27 cellular contexts compared by ENCODE assay signal in the genomic region with DNA sequence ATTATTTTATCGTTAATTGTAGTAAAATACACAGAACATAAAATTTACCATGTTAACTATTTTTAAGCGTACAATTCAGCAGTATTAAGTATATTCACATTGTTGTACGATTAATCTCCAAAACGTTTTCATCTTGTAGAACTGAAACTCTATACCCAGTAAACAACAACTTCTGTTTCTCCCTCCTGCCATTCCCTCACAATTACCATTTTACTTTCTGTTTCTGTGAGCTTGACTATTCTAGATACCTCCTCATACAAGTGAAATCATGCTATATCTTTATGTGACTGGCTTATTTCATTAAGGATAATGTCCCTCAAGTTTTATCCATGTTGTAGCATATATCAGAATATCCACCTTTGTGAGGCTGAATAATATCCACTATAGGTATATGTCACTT.
"Had no signal": no experiment of that assay in that cellular context is flagged by ENCODE, and none has a peak within 500 bp of the region (broad histone marks: within the 10 kb centered on the region; RNA-seq: fewer than 3 reads in every experiment).

No MANE protein-coding gene starts in this region.

- H3K9me3 Mint-ChIP-seq: activated CD8-positive, alpha-beta T cell treated with anti-CD3 and anti-CD28 coated beads for 36 hours; activated T-cell treated with anti-CD3 and anti-CD28 coated beads, Interleukin-2, amount 50 U/mL, for 4 hours; activated T-helper 17 cell treated with anti-CD3 and anti-CD28 coated beads, Interleukin-2, amount 50 U/mL, for 72 hours; effector memory CD8-positive, alpha-beta T cell; immature natural killer cell; mesothelial cell of epicardium; type B pancreatic cell had no signal

- H3K4me3 Mint-ChIP-seq: activated B cell treated with CpG ODN at 0.5 μM for 24 hours; activated CD8-positive, alpha-beta T cell treated with anti-CD3 and anti-CD28 coated beads for 36 hours; activated T-cell treated with anti-CD3 and anti-CD28 coated beads, Interleukin-2, amount 50 U/mL, for 4 hours; activated T-helper 17 cell treated with anti-CD3 and anti-CD28 coated beads, Interleukin-2, amount 50 U/mL, for 72 hours; effector memory CD8-positive, alpha-beta T cell; immature natural killer cell; mesothelial cell of epicardium; naive thymus-derived CD4-positive, alpha-beta T cell; type B pancreatic cell had no signal

- H3K27me3 Mint-ChIP-seq: activated CD8-positive, alpha-beta T cell treated with anti-CD3 and anti-CD28 coated beads for 36 hours; activated T-helper 17 cell treated with anti-CD3 and anti-CD28 coated beads, Interleukin-2, amount 50 U/mL, for 72 hours; effector memory CD8-positive, alpha-beta T cell; naive thymus-derived CD4-positive, alpha-beta T cell; progenitor cell of endocrine pancreas; type B pancreatic cell had no signal

- H3K4me1 Mint-ChIP-seq: activated T-helper 17 cell treated with anti-CD3 and anti-CD28 coated beads, Interleukin-2, amount 50 U/mL, for 72 hours had no signal

- ATAC-seq: activated CD8-positive, alpha-beta T cell treated with anti-CD3 and anti-CD28 coated beads for 36 hours; activated T-cell treated with anti-CD3 and anti-CD28 coated beads, Interleukin-2, amount 50 U/mL, for 4 hours; activated T-helper 17 cell treated with anti-CD3 and anti-CD28 coated beads, Interleukin-2, amount 50 U/mL, for 72 hours; effector memory CD8-positive, alpha-beta T cell; gastrocnemius medialis; left colon; naive thymus-derived CD4-positive, alpha-beta T cell; right lobe of liver had no signal

- DNase-seq: activated B cell treated with CpG ODN at 0.5 μM for 24 hours; activated CD4-positive, alpha-beta T cell treated with anti-CD3 and anti-CD28 coated beads, Interleukin-2, amount 50 U/mL, for 1 hour; activated CD8-positive, alpha-beta T cell treated with anti-CD3 and anti-CD28 coated beads for 36 hours; activated gamma-delta T cell treated with Interleukin-2 at 50 U/mL for 16 hours; activated naive CD4-positive, alpha-beta T cell treated with anti-CD3 and anti-CD28 coated beads, Interleukin-2, amount 50 U/mL, for 16 hours; activated T-cell treated with anti-CD3 and anti-CD28 coated beads, Interleukin-2, amount 50 U/mL, for 4 hours; amniotic stem cell; brain microvascular endothelial cell; cortex of kidney; effector memory CD8-positive, alpha-beta T cell; erythroblast; gastrocnemius medialis; hippocampal formation; immature natural killer cell; kidney; left colon; mammary epithelial cell; naive thymus-derived CD4-positive, alpha-beta T cell; ovary; right lobe of liver; stimulated activated CD4-positive, alpha-beta T cell treated with anti-CD3 and anti-CD28 coated beads, Interleukin-2, amount 100 ng/mL, for 48 hours; stimulated activated naive CD4-positive, alpha-beta T cell treated with Interleukin-2 at 50 U/mL for 16 hours; uterus had no signal

- H3K36me3 Mint-ChIP-seq: immature natural killer cell, mesothelial cell of epicardium, type B pancreatic cell had no signal

- H3K27ac Mint-ChIP-seq: activated B cell treated with CpG ODN at 0.5 μM for 24 hours; activated CD8-positive, alpha-beta T cell treated with anti-CD3 and anti-CD28 coated beads for 36 hours; activated T-helper 17 cell treated with anti-CD3 and anti-CD28 coated beads, Interleukin-2, amount 50 U/mL, for 72 hours; effector memory CD8-positive, alpha-beta T cell; immature natural killer cell; mesothelial cell of epicardium; naive thymus-derived CD4-positive, alpha-beta T cell; progenitor cell of endocrine pancreas; type B pancreatic cell had no signal
